In genomic region chr5:63860379-63860778, GRCh38 we compare ENCODE assay signal across 24 cellular contexts.
"Had no signal": no experiment of that assay in that cellular context is flagged by ENCODE, and none has a peak within 500 bp of the region (broad histone marks: within the 10 kb centered on the region; RNA-seq: fewer than 3 reads in every experiment).

No MANE protein-coding gene starts in this region.

- H3K4me2 ChIP-seq: hepatocyte had no signal

- H3K4me1 ChIP-seq: colonic mucosa, esophagus muscularis mucosa, left lung, psoas muscle, right atrium auricular region, vagina had no signal

- H3K36me3 ChIP-seq: colonic mucosa, esophagus muscularis mucosa, left lung, right atrium auricular region, thoracic aorta, vagina had no signal

- H3K27me3 ChIP-seq: colonic mucosa, dorsolateral prefrontal cortex, esophagus muscularis mucosa, hepatocyte, left lung, right atrium auricular region, vagina had no signal

- H3K79me2 ChIP-seq: hepatocyte had no signal

- H3K9me3 ChIP-seq: colonic mucosa had no signal

- H3K27ac ChIP-seq: colonic mucosa, dorsolateral prefrontal cortex, esophagus muscularis mucosa, hepatocyte, left lung, psoas muscle, right atrium auricular region, thoracic aorta, vagina had no signal

- H3K4me3 ChIP-seq: colonic mucosa, dorsolateral prefrontal cortex, esophagus muscularis mucosa, hepatocyte, left lung, psoas muscle, right atrium auricular region, thoracic aorta, vagina had no signal

- DNase-seq: activated B cell treated with CpG ODN at 0.5 μM for 24 hours; activated CD4-positive, alpha-beta T cell treated with anti-CD3 and anti-CD28 coated beads for 36 hours; activated CD4-positive, alpha-beta T cell treated with anti-CD3 and anti-CD28 coated beads, Interleukin-2, amount 50 U/mL, for 4 hours; activated CD8-positive, alpha-beta memory T cell treated with anti-CD3 and anti-CD28 coated beads for 24 hours; activated CD8-positive, alpha-beta memory T cell treated with anti-CD3 and anti-CD28 coated beads, Interleukin-2, amount 50 U/mL, for 4 hours; activated naive CD4-positive, alpha-beta T cell treated with Interleukin-2 at 50 U/mL for 16 hours; activated naive CD8-positive, alpha-beta T cell treated with anti-CD3 and anti-CD28 coated beads for 36 hours; activated T-cell treated with anti-CD3 and anti-CD28 coated beads, Interleukin-2, amount 50 U/mL, for 4 hours; amniotic stem cell; colonic mucosa; dorsolateral prefrontal cortex; effector memory CD8-positive, alpha-beta T cell; glutamatergic neuron; immature natural killer cell; left lung; midbrain; psoas muscle; stimulated activated CD4-positive, alpha-beta T cell treated with anti-CD3 and anti-CD28 coated beads, Interleukin-4, amount 100 ng/mL, for 24 hours; stimulated activated naive CD4-positive, alpha-beta T cell treated with Interleukin-2 at 50 U/mL for 16 hours had no signal
